Comparison of ENCODE assay signal across 25 cellular contexts in genomic region chr2:220703279-220703678, GRCh38.
A peak's percentile ranks its signal among the peaks of the same experiment; 100 is the strongest.
DNase-seq lines count a peak whose midpoint lies in the region; ATAC-seq and TF ChIP-seq lines count a peak whose summit lies in the region.
"Had no signal": no experiment of that assay in that cellular context is flagged by ENCODE, and none has a peak within 500 bp of the region (broad histone marks: within the 10 kb centered on the region; RNA-seq: fewer than 3 reads in every experiment).

No MANE protein-coding gene starts in this region.

- H3K36me3 ChIP-seq in SK-N-SH (replicated peaks in 1 of 2; ENCODE audit: control insufficient read depth in 1 of 2, insufficient read depth in 2 of 2, low read length in 1 of 2), result no peaks in the 10 kb centered on the region
- H3K36me3 ChIP-seq in adipocyte (ENCODE audit: control insufficient read depth, insufficient read depth, low read length, severe bottlenecking), result no peaks in the 10 kb centered on the region
- H3K36me3 ChIP-seq in kidney epithelial cell (ENCODE audit: control insufficient read depth, insufficient read depth, low read length), result no peaks in the 10 kb centered on the region
- H3K36me3 ChIP-seq: left lung had no signal

- H3K4me3 ChIP-seq in SK-N-SH (ENCODE audit: low read depth in 2 of 2, low read length in 1 of 2), result no peak overlapping the region
- H3K4me3 ChIP-seq in adipocyte (ENCODE audit: low read length), result no peak overlapping the region
- H3K4me3 ChIP-seq in kidney epithelial cell (ENCODE audit: low read depth, low read length), result no peak overlapping the region
- H3K4me3 ChIP-seq: left lung, mucosa of descending colon, skin epidermis had no signal

- TF ChIP-seq RAD21 in SK-N-SH (IDR thresholded peaks at IDR 0.05; ENCODE audit: low read length), result no peak

- H3K9me3 Mint-ChIP-seq in activated T-cell treated with anti-CD3 and anti-CD28 coated beads, Interleukin-2, amount 50 U/mL, for 24 hours, result peaks cover 9% of the 10 kb centered on the region

- H3K27ac ChIP-seq in SK-N-SH (ENCODE audit: low read depth in 2 of 2, low read length in 1 of 2), result peak overlapping the region in 1 of 2 experiments; percentile 50; a peak in 1 of 4 replicates
- H3K27ac ChIP-seq: 22Rv1, HL-60, left lung, skin epidermis had no signal

- H2AFZ ChIP-seq in SK-N-SH (ENCODE audit: low read depth), result no peak overlapping the region

- H3K27me3 Mint-ChIP-seq in activated T-cell treated with anti-CD3 and anti-CD28 coated beads, Interleukin-2, amount 50 U/mL, for 24 hours, result peaks cover 3% of the 10 kb centered on the region
- H3K27me3 Mint-ChIP-seq: activated naive CD8-positive, alpha-beta T cell treated with anti-CD3 and anti-CD28 coated beads, Interleukin-2, amount 50 U/mL, for 24 hours; dendritic cell treated with granulocyte-macrophage colony-stimulating factor and Interleukin-4, amounts not matched to agents 40 ng/mL and 50 ng/mL, for 4 days had no signal

- no peak overlapping the region for H3K4me3 Mint-ChIP-seq in activated T-cell treated with anti-CD3 and anti-CD28 coated beads, Interleukin-2, amount 50 U/mL, for 24 hours
- H3K4me3 Mint-ChIP-seq: activated CD4-positive, alpha-beta memory T cell treated with anti-CD3 and anti-CD28 coated beads for 36 hours; activated naive CD8-positive, alpha-beta T cell treated with anti-CD3 and anti-CD28 coated beads, Interleukin-2, amount 50 U/mL, for 24 hours; B cell; dendritic cell treated with granulocyte-macrophage colony-stimulating factor and Interleukin-4, amounts not matched to agents 40 ng/mL and 50 ng/mL, for 4 days; IgD-negative memory B cell; nephron progenitor cell; stimulated activated naive B cell treated with anti-CD40 and anti-IgM and Interleukin-4, amounts not matched to agents 10 μg/mL and 1 μg/mL and 100 μg/mL, for 72 hours had no signal

- H3K4me2 ChIP-seq in SK-N-SH, result no peak overlapping the region

- no peaks in the 10 kb centered on the region for H3K79me2 ChIP-seq in SK-N-SH (ENCODE audit: insufficient read depth)

- H3K4me1 ChIP-seq in SK-N-SH (ENCODE audit: control insufficient read depth in 1 of 2, insufficient read depth in 2 of 2, low read depth in 1 of 2, low read length in 1 of 2), result no peaks in the 10 kb centered on the region; a peak in 1 of 4 replicates
- no peaks in the 10 kb centered on the region for H3K4me1 ChIP-seq in adipocyte (ENCODE audit: control insufficient read depth, insufficient read depth, low read length)
- H3K4me1 ChIP-seq: left lung had no signal

- H3K4me1 Mint-ChIP-seq in activated T-cell treated with anti-CD3 and anti-CD28 coated beads, Interleukin-2, amount 50 U/mL, for 24 hours (ENCODE audit: low read depth), result no peaks in the 10 kb centered on the region
- H3K4me1 Mint-ChIP-seq: activated naive CD8-positive, alpha-beta T cell treated with anti-CD3 and anti-CD28 coated beads, Interleukin-2, amount 50 U/mL, for 24 hours; B cell; IgD-negative memory B cell; nephron progenitor cell; stimulated activated naive B cell treated with anti-CD40 and anti-IgM and Interleukin-4, amounts not matched to agents 10 μg/mL and 1 μg/mL and 100 μg/mL, for 72 hours had no signal

- H3K27me3 ChIP-seq in SK-N-SH (ENCODE audit: insufficient read depth) (no peaks in the 10 kb centered on the region), adipocyte (replicated peaks; ENCODE audit: control insufficient read depth, insufficient read depth, low read length) (no peaks in the 10 kb centered on the region), kidney epithelial cell (ENCODE audit: control insufficient read depth, insufficient read depth, low read length) (no peaks in the 10 kb centered on the region)
- H3K27me3 ChIP-seq: left lung had no signal

- WGBS in SK-N-SH (ENCODE audit: low lambda C conversion rate), result 18% methylated on average over 5 of the region's 5 CpGs

- TF ChIP-seq CTCF in SK-N-SH (IDR thresholded peaks at IDR 0.05), result no peak
- no peak for TF ChIP-seq CTCF in kidney epithelial cell (IDR thresholded peaks at IDR 0.05; ENCODE audit: insufficient read depth, low read length, poor library complexity, severe bottlenecking)

- H3F3A ChIP-seq in SK-N-SH (replicated peaks; ENCODE audit: insufficient read depth), result no peaks in the 10 kb centered on the region

- H3K9me2 ChIP-seq in SK-N-SH, result no peaks in the 10 kb centered on the region

- H4K20me1 ChIP-seq in SK-N-SH (ENCODE audit: insufficient read depth), result no peaks in the 10 kb centered on the region

- no peaks in the 10 kb centered on the region for H3K36me3 Mint-ChIP-seq in activated T-cell treated with anti-CD3 and anti-CD28 coated beads, Interleukin-2, amount 50 U/mL, for 24 hours (ENCODE audit: low read depth)
- H3K36me3 Mint-ChIP-seq: activated CD4-positive, alpha-beta memory T cell treated with anti-CD3 and anti-CD28 coated beads for 36 hours; IgD-negative memory B cell had no signal

- no peaks in the 10 kb centered on the region for H3K9me3 ChIP-seq in SK-N-SH
- peaks cover 8% of the 10 kb centered on the region for H3K9me3 ChIP-seq in adipocyte (ENCODE audit: control insufficient read depth, low read length)
- H3K9me3 ChIP-seq: mucosa of descending colon had no signal

- POLR2A ChIA-PET in SK-N-SH (lab: Yijun Ruan, JAX), result no interaction called here

- no peak for TF ChIP-seq EP300 in SK-N-SH (IDR thresholded peaks at IDR 0.05; ENCODE audit: borderline replicate concordance in 1 of 2, low read depth in 1 of 2, low read length in 1 of 2)

- ATAC-seq in SK-N-SH treated with all-trans-retinoic acid at 6 μM for 48 hours (peak; percentile 82), HG02840 (IDR thresholded peaks at IDR 0.05; ENCODE audit: low FRiP score, unreplicated experiment) (no peak), GM21515 (IDR thresholded peaks at IDR 0.05; ENCODE audit: unreplicated experiment) (no peak)
- ATAC-seq: activated naive CD8-positive, alpha-beta T cell treated with anti-CD3 and anti-CD28 coated beads, Interleukin-2, amount 50 U/mL, for 24 hours; left lung; mucosa of descending colon; stimulated activated naive B cell treated with anti-CD40 and anti-IgM and Interleukin-4, amounts not matched to agents 10 μg/mL and 1 μg/mL and 100 μg/mL, for 72 hours had no signal

- CTCF ChIA-PET in SK-N-SH (lab: Yijun Ruan, JAX), result no interaction called here

- DNase-seq in SK-N-SH (no peak), adipocyte (ENCODE audit: low read depth) (peak; percentile 20), kidney epithelial cell (ENCODE audit: low read depth) (peak; percentile 47), DMS114 treated with DMSO at 0.1 percent for 48 hours (lab: John Stamatoyannopoulos, UW; ENCODE audit: unreplicated experiment) (no peak)
- no peak for DNase-seq in activated T-cell treated with anti-CD3 and anti-CD28 coated beads, Interleukin-2, amount 50 U/mL, for 24 hours
- DNase-seq: activated CD4-positive, alpha-beta memory T cell treated with anti-CD3 and anti-CD28 coated beads for 36 hours; activated effector memory CD4-positive, alpha-beta T cell treated with anti-CD3 and anti-CD28 coated beads, Interleukin-2, amount 50 U/mL, for 16 hours; activated naive CD8-positive, alpha-beta T cell treated with anti-CD3 and anti-CD28 coated beads, Interleukin-2, amount 50 U/mL, for 24 hours; left lung; MM.1S; mucosa of descending colon; NCI-H1436 treated with DMSO at 0.1 percent for 48 hours; NCI-H524 treated with DMSO at 0.1 percent for 48 hours; nephron progenitor cell; stimulated activated CD4-positive, alpha-beta T cell treated with anti-CD3 and anti-CD28 coated beads, Interleukin-2, amount 100 ng/mL, for 24 hours; stimulated activated naive B cell treated with anti-CD40 and anti-IgM and Interleukin-4, amounts not matched to agents 10 μg/mL and 1 μg/mL and 100 μg/mL, for 72 hours had no signal

- no peak overlapping the region for H3K27ac Mint-ChIP-seq in activated T-cell treated with anti-CD3 and anti-CD28 coated beads, Interleukin-2, amount 50 U/mL, for 24 hours
- H3K27ac Mint-ChIP-seq: activated CD4-positive, alpha-beta memory T cell treated with anti-CD3 and anti-CD28 coated beads for 36 hours; activated naive CD8-positive, alpha-beta T cell treated with anti-CD3 and anti-CD28 coated beads, Interleukin-2, amount 50 U/mL, for 24 hours; B cell; dendritic cell treated with granulocyte-macrophage colony-stimulating factor and Interleukin-4, amounts not matched to agents 40 ng/mL and 50 ng/mL, for 4 days; IgD-negative memory B cell; nephron progenitor cell; stimulated activated naive B cell treated with anti-CD40 and anti-IgM and Interleukin-4, amounts not matched to agents 10 μg/mL and 1 μg/mL and 100 μg/mL, for 72 hours had no signal

- H3K9ac ChIP-seq in SK-N-SH, result no peak overlapping the region
- H3K9ac ChIP-seq in adipocyte (ENCODE audit: low read length), result no peak overlapping the region

TF ChIP-seq in SK-N-SH treated with all-trans-retinoic acid at 6 μM for 48 hours, 23 proteins besides CTCF, POLR2A, EP300 and RAD21 (continues in another document):
- TF ChIP-seq ZFP3 (CRISPR knock-in tag; IDR thresholded peaks at IDR 0.05) (no peak), TOX (CRISPR knock-in tag; IDR thresholded peaks at IDR 0.05; ENCODE audit: borderline replicate concordance) (no peak), ISL1 (CRISPR knock-in tag; IDR thresholded peaks at IDR 0.05) (no peak)

TF ChIP-seq in SK-N-SH, 30 proteins besides CTCF, POLR2A, EP300 and RAD21 (continues in another document):
- TF ChIP-seq USF2 (IDR thresholded peaks at IDR 0.05; ENCODE audit: borderline replicate concordance, low read depth, low read length) (no peak), TEAD4 (IDR thresholded peaks at IDR 0.05; ENCODE audit: borderline replicate concordance, insufficient read depth) (no peak), YY1 (IDR thresholded peaks at IDR 0.05; ENCODE audit: low read depth) (no peak), GATA2 (CRISPR knock-in tag; IDR thresholded peaks at IDR 0.05) (no peak), FOXM1 (IDR thresholded peaks at IDR 0.05; ENCODE audit: low read depth) (no peak), MXI1 (IDR thresholded peaks at IDR 0.05; ENCODE audit: low read depth, low read length) (no peak), SIN3A (IDR thresholded peaks at IDR 0.05; ENCODE audit: borderline replicate concordance, low read depth, low read length) (no peak), SMC3 (IDR thresholded peaks at IDR 0.05; ENCODE audit: low read depth, low read length) (no peak), FOXJ3 (CRISPR knock-in tag; IDR thresholded peaks at IDR 0.05) (no peak)

Comparison
In these comparisons a context has a peak if more than half of its experiments do, and no peak if none do; other contexts are left out.
1. DNase-seq: peak in adipocyte (single experiment) and kidney epithelial cell (single experiment); none in SK-N-SH (single experiment), DMS114 treated with DMSO at 0.1 percent for 48 hours (single experiment) and activated T-cell treated with anti-CD3 and anti-CD28 coated beads, Interleukin-2, amount 50 U/mL, for 24 hours (single experiment).